8 cellular contexts compared by ENCODE assay signal in the genomic region with DNA sequence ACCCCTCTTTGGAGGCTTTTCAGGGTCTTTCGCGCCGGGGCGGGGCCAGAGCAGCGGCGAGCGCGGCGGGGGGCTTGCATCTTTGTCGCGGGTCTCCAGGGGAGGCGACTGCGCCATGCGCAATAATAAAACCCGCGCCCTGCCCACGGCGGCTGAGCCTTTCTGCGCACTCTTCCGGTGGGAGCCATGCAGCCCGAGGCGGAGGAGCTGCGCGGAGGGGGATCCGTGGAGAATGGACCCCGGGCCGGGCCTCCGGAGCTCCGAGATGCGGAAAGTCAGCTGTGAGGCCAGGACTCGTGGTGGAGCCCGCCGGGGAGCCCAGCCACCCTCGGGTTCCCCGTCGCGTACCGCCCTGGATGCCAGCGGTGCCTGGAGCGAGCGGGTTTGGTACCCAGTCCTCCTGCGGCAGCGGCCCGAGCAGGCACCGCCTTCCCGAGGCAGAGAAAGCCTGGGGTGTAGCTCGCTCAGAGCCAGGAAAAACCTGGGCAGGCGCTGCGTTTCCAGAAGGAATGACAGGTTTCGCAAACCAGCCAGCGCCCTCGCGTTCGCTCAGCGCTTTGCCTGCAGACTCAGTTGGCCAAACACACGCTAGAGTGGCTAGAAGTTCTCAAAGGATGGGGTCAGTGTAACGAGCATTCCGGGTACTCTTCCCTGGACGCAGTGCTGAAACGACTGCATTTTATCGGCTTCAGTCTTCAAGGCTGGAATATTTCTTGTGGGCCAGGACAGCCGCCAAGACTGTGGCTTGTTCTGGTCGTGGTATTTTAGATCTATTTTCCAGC. TPM values are rescaled to one million over a fixed set of nuclear protein-coding genes. Genes with fewer than 3 reads are reported as not detected.
DNase-seq lines count a peak whose midpoint lies in the region; ATAC-seq and TF ChIP-seq lines count a peak whose summit lies in the region.

No MANE protein-coding gene starts in this region.

- no peak overlapping the region for H3K27ac Mint-ChIP-seq in memory B cell

- H3K27ac ChIP-seq in ACC112 (ENCODE audit: low read depth, low read length) (peak overlapping the region; percentile 55), thoracic aorta (peak overlapping the region; percentile 85)

- peaks cover 18% of the 10 kb centered on the region for H3K4me1 ChIP-seq in ACC112 (ENCODE audit: control insufficient read depth, insufficient read depth, low read length, unreplicated experiment)
- H3K4me1 ChIP-seq in endocrine pancreas (ENCODE audit: control insufficient read depth, insufficient read depth, low read length), result no peaks in the 10 kb centered on the region
- peaks cover 3 to 15% of the 10 kb centered on the region in 2 donors for H3K4me1 ChIP-seq in thoracic aorta (ENCODE audit: control insufficient read depth in 1 of 2, low read depth in 2 of 2)

- H3K79me2 ChIP-seq in ACC112 (ENCODE audit: control insufficient read depth, insufficient read depth, low read length, unreplicated experiment), result peaks cover 51% of the 10 kb centered on the region

- TF ChIP-seq CTCF in thoracic aorta (IDR thresholded peaks at IDR 0.05), result peak; percentile 14

- H3K27me3 ChIP-seq in ACC112 (ENCODE audit: insufficient read depth, low read length) (no peaks in the 10 kb centered on the region), endocrine pancreas (ENCODE audit: control insufficient read depth, insufficient read depth, low read length) (no peaks in the 10 kb centered on the region), thoracic aorta (replicated peaks; ENCODE audit: insufficient read depth) (no peaks in the 10 kb centered on the region)

- DNase-seq in HCEC 1CT (peak; percentile 34), SW 1271 (lab: John Stamatoyannopoulos, UW) (peak; percentile 23 to 45), memory B cell (ENCODE audit: low spot score in 2 of 2) (no peak), thoracic aorta (ENCODE audit: low spot score) (no peak)

- no peaks in the 10 kb centered on the region for H3K9me3 ChIP-seq in endocrine pancreas (ENCODE audit: control insufficient read depth, low read length)
- H3K9me3 ChIP-seq in thoracic aorta, result no peaks in the 10 kb centered on the region

- no peak overlapping the region for H2AFZ ChIP-seq in ACC112 (ENCODE audit: low read length, unreplicated experiment)

- H3K36me3 ChIP-seq in ACC112 (ENCODE audit: insufficient read depth, low read length) (no peaks in the 10 kb centered on the region), endocrine pancreas (ENCODE audit: control insufficient read depth, insufficient read depth, low read length) (no peaks in the 10 kb centered on the region), thoracic aorta (no peaks in the 10 kb centered on the region)

- H3K9me3 Mint-ChIP-seq in memory B cell, result no peaks in the 10 kb centered on the region

- peak overlapping the region; percentile 99 for H3K4me3 ChIP-seq in ACC112 (ENCODE audit: low read depth, low read length)
- H3K4me3 ChIP-seq in endocrine pancreas (ENCODE audit: control insufficient read depth, insufficient read depth, low read length), result peak overlapping the region; percentile 61
- peak overlapping the region; percentile 94 for H3K4me3 ChIP-seq in thoracic aorta

- H3K36me3 Mint-ChIP-seq in memory B cell, result no peaks in the 10 kb centered on the region

- peak overlapping the region; percentile 73 for H3K9ac ChIP-seq in endocrine pancreas (ENCODE audit: control insufficient read depth, insufficient read depth, low read length)

- H3K4me1 Mint-ChIP-seq in memory B cell, result no peaks in the 10 kb centered on the region

- H3K27me3 Mint-ChIP-seq in memory B cell, result peaks cover 21% of the 10 kb centered on the region

- ATAC-seq in memory B cell (ENCODE audit: low read depth) (no peak), thoracic aorta (ENCODE audit: insufficient number of reproducible peaks, low FRiP score, low read depth) (peak; percentile 8), GM18502 (IDR thresholded peaks at IDR 0.05; ENCODE audit: poor library complexity, unreplicated experiment) (no peak), GM21515 (IDR thresholded peaks at IDR 0.05; ENCODE audit: unreplicated experiment) (no peak)

- peak overlapping the region; percentile 44 for H3K4me3 Mint-ChIP-seq in memory B cell

RNA-seq across cellular contexts. Expression of gene AKAP12, which starts 1.3 kb away (rescaled TPM):
- 100 to 1,000 TPM; 102 to 167 TPM for total RNA-seq in thoracic aorta

Comparison
In these comparisons a context has a peak if more than half of its experiments do, and no peak if none do; other contexts are left out.
1. DNase-seq: peak in HCEC 1CT (single experiment) and SW 1271 (2 of 2); none in memory B cell (0 of 2) and thoracic aorta (single experiment).
2. Peak in every context shown above with its lines, with median percentiles within 50 percentile points of each other: H3K4me3 ChIP-seq.